20 cellular contexts compared by ENCODE assay signal in the genomic region with DNA sequence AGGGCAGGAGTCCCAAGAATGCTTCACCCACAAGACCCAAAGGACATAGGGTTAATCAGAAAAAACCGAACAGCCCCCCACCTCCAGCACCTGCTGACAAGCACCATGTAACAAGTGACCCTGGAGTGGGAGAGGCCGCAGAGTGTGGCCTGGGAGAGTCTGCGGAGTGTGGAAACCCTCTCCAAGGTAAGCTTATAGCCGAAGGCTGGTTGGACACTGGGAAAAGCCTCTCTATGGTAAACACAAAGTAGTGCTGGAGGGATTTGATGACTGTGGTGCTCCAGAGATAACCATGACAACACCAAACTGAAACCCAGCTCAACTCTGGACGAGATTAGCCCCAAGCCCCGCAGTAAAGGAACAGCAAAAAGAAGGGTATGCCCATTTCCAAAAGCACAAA. TPM values are rescaled to one million over a fixed set of nuclear protein-coding genes. Genes with fewer than 3 reads are reported as not detected.
DNase-seq lines count a peak whose midpoint lies in the region; ATAC-seq, FAIRE-seq and TF ChIP-seq lines count a peak whose summit lies in the region.
"Had no signal": no experiment of that assay in that cellular context is flagged by ENCODE, and none has a peak within 500 bp of the region (broad histone marks: within the 10 kb centered on the region; RNA-seq: fewer than 3 reads in every experiment).

No MANE protein-coding gene starts in this region.

- peak; percentile 45 for DNase-seq in activated CD4-positive, alpha-beta T cell treated with anti-CD3 and anti-CD28 coated beads, Interleukin-2, amount 10 ng/mL, durations not matched to agents 24 days and 14 days
- no peak for DNase-seq in activated CD4-positive, alpha-beta T cell treated with anti-CD3 and anti-CD28 coated beads, Interleukin-2, amount 50 U/mL, for 4 hours
- DNase-seq in K562 (ENCODE audit: extremely low read depth in 1 of 4, low spot score in 3 of 4) = peak in 1 of 4 experiments; percentile 2
- DNase-seq in islet precursor cell = peak; percentile 40
- DNase-seq in sigmoid colon = peak; percentile 14
- DNase-seq in NOMO-1 treated with dmso at 0.1 percent for 144 hours (lab: John Stamatoyannopoulos, UW; ENCODE audit: unreplicated experiment) = no peak
- no peak for DNase-seq in GM10266 (ENCODE audit: extremely low spot score)
- no peak for DNase-seq in OCI-M1 (lab: John Stamatoyannopoulos, UW)
- DNase-seq: Calu3; CD4-positive, alpha-beta T cell; DMS 273 treated with DMSO at 0.1 percent for 48 hours; H9 had no signal

- H3K4me1 ChIP-seq in K562 (replicated peaks in 1 of 2; ENCODE audit: control insufficient read depth in 2 of 2, insufficient read depth in 2 of 2, low read length in 2 of 2) = peaks cover 0 to 7% of the 10 kb centered on the region in 2 experiments; a peak in 3 of 5 replicates
- H3K4me1 ChIP-seq in sigmoid colon = no peaks in the 10 kb centered on the region

- no peak overlapping the region for H3K4me3 Mint-ChIP-seq in activated CD4-positive, alpha-beta T cell treated with anti-CD3 and anti-CD28 coated beads, Interleukin-2, amount 10 ng/mL, durations not matched to agents 24 days and 14 days
- H3K4me3 Mint-ChIP-seq: CD4-positive, alpha-beta T cell; GM23338; H9 had no signal

- TF ChIP-seq RAD21 in K562 (CRISPR knock-in tag; conservative IDR thresholded peaks at IDR 0.05 in 1 of 2, IDR thresholded peaks at IDR 0.05 in 1 of 2) = no peak

- CTCF ChIA-PET in K562 (lab: Yijun Ruan, JAX; ENCODE audit: low intra/inter-chr PET ratio) = no interaction called here

- TF ChIP-seq CTCF in K562 (IDR thresholded peaks at IDR 0.05 in 2 of 3, conservative IDR thresholded peaks at IDR 0.05 in 1 of 3; ENCODE audit: insufficient read depth in 2 of 3, low read depth in 1 of 3, low read length in 3 of 3) = no peak
- TF ChIP-seq CTCF in sigmoid colon (IDR thresholded peaks at IDR 0.05) = no peak
- no peak for TF ChIP-seq CTCF in GM10266 (IDR thresholded peaks at IDR 0.05; ENCODE audit: control insufficient read depth, insufficient read depth, low read depth, missing control alignments)

- in situ Hi-C loops in K562 (cut with MboI) = no loop called here

- no peak for TF ChIP-seq POLR2A in K562 (conservative IDR thresholded peaks at IDR 0.05)
- TF ChIP-seq POLR2A in sigmoid colon (IDR thresholded peaks at IDR 0.05) = no peak

- no peak overlapping the region for H2AFZ ChIP-seq in K562 (ENCODE audit: low read depth, low read length)
- H2AFZ ChIP-seq: GM23338 had no signal

- H3K4me3 ChIP-seq in K562 (no peak overlapping the region), sigmoid colon (no peak overlapping the region)
- H3K4me3 ChIP-seq: GM23338 had no signal

- FAIRE-seq in K562 (lab: Jason Lieb, UNC) = no peak
- FAIRE-seq: GM12891 had no signal

- intact Hi-C loops in activated CD4-positive, alpha-beta T cell treated with anti-CD3 and anti-CD28 coated beads, Interleukin-2, amount 10 ng/mL, durations not matched to agents 24 days and 14 days (cut with micrococcal nuclease) = no loop called here
- intact Hi-C loops in K562 (cut with micrococcal nuclease) = no loop called here
- intact Hi-C loops in sigmoid colon (cut with DNase I) = no loop called here

- 21% methylated on average over 5 of the region's 6 CpGs for WGBS in K562 (ENCODE audit: insufficient coverage, low coverage, missing lambda C conversion rate)
- 94 to 95% methylated on average over 6 of the region's 6 CpGs for WGBS in sigmoid colon, 2 donors

- no peak for ATAC-seq in K562
- ATAC-seq: GM23338 had no signal

- no peaks in the 10 kb centered on the region for H3K9me1 ChIP-seq in K562 (ENCODE audit: control insufficient read depth, insufficient read depth, low read length)

- POLR2A ChIA-PET in K562 (lab: Yijun Ruan, JAX) = interaction anchor here (0.7 kb wide), 1 partner anchor 10 kb away, joined by 3 read pairs; no protein-coding TSS in a partner anchor

- H3K27ac Mint-ChIP-seq in activated CD4-positive, alpha-beta T cell treated with anti-CD3 and anti-CD28 coated beads, Interleukin-2, amount 10 ng/mL, durations not matched to agents 24 days and 14 days = no peak overlapping the region
- H3K27ac Mint-ChIP-seq: CD4-positive, alpha-beta T cell; GM23338; H9 had no signal

- no peaks in the 10 kb centered on the region for H3K36me3 ChIP-seq in K562 (ENCODE audit: control insufficient read depth, insufficient read depth, low read length)
- no peaks in the 10 kb centered on the region for H3K36me3 ChIP-seq in sigmoid colon

- no peak overlapping the region for H3K9ac ChIP-seq in K562 (ENCODE audit: insufficient read depth in 1 of 2, low read depth in 2 of 2, low read length in 2 of 2)

- no peaks in the 10 kb centered on the region for H3K4me1 Mint-ChIP-seq in activated CD4-positive, alpha-beta T cell treated with anti-CD3 and anti-CD28 coated beads, Interleukin-2, amount 10 ng/mL, durations not matched to agents 24 days and 14 days
- H3K4me1 Mint-ChIP-seq: GM23338, H9 had no signal

- no peaks in the 10 kb centered on the region for H3K36me3 Mint-ChIP-seq in activated CD4-positive, alpha-beta T cell treated with anti-CD3 and anti-CD28 coated beads, Interleukin-2, amount 10 ng/mL, durations not matched to agents 24 days and 14 days (ENCODE audit: low read depth)

- TF ChIP-seq EP300 in K562 (IDR thresholded peaks at IDR 0.05; ENCODE audit: low read length) (no peak), sigmoid colon (IDR thresholded peaks at IDR 0.05) (no peak)

- peaks cover 2% of the 10 kb centered on the region for H3K27me3 Mint-ChIP-seq in activated CD4-positive, alpha-beta T cell treated with anti-CD3 and anti-CD28 coated beads, Interleukin-2, amount 10 ng/mL, durations not matched to agents 24 days and 14 days

- no peak overlapping the region for H3K4me2 ChIP-seq in K562 (ENCODE audit: insufficient read depth, low read length)
- H3K4me2 ChIP-seq: GM23338 had no signal

- H3K27ac ChIP-seq in K562 (ENCODE audit: extremely low read depth, low read depth, low read length) (no peak overlapping the region), sigmoid colon (no peak overlapping the region)
- H3K27ac ChIP-seq: 22Rv1, HL-60 had no signal

- peaks cover 4% of the 10 kb centered on the region; the same call in 1 of the 2 replicates for H4K20me1 ChIP-seq in K562 (replicated peaks; ENCODE audit: control insufficient read depth, insufficient read depth, low read length)

- no TSS peak for BruUV-seq in K562 (replicated peaks; lab: Mats Ljungman, UMichigan)

- H3K27me3 ChIP-seq in K562 (ENCODE audit: control insufficient read depth in 2 of 2, insufficient read depth in 2 of 2, low read length in 2 of 2) = peaks cover 4 to 48% of the 10 kb centered on the region in 2 experiments; a peak in 4 of 5 replicates
- H3K27me3 ChIP-seq in sigmoid colon = no peaks in the 10 kb centered on the region

- H3K9me3 Mint-ChIP-seq in activated CD4-positive, alpha-beta T cell treated with anti-CD3 and anti-CD28 coated beads, Interleukin-2, amount 10 ng/mL, durations not matched to agents 24 days and 14 days = no peaks in the 10 kb centered on the region
- H3K9me3 Mint-ChIP-seq: CD4-positive, alpha-beta T cell; GM23338 had no signal

- no peaks in the 10 kb centered on the region for H3K79me2 ChIP-seq in K562 (ENCODE audit: control insufficient read depth, insufficient read depth, low read length)

- H3K9me3 ChIP-seq in K562 (replicated peaks; ENCODE audit: control insufficient read depth, insufficient read depth, low read depth, low read length) = no peaks in the 10 kb centered on the region
- H3K9me3 ChIP-seq in sigmoid colon = no peaks in the 10 kb centered on the region

RNA-seq across cellular contexts. Expression of a gene that starts 19.2 kb away (rescaled TPM):
- total RNA-seq in activated CD4-positive, alpha-beta T cell treated with anti-CD3 and anti-CD28 coated beads, Interleukin-2, amount 10 ng/mL, durations not matched to agents 24 days and 14 days = 0.62 and 0.96 TPM in 2 replicates
- 0.25 and 0.30 TPM in 2 replicates for total RNA-seq in K562 (2011; cell fraction: chromatin; rRNA removed; ENCODE audit: low replicate concordance)
- 0.79 and 0.83 TPM in 2 replicates for total RNA-seq in K562 (2011; cell fraction: nucleolus; rRNA removed)
- total RNA-seq in K562 (2011; cell fraction: nucleoplasm; rRNA removed) = 0.22 and 0.31 TPM in 2 replicates
- total RNA-seq in K562 (2014; rRNA removed) (1.4 and 1.7 TPM in 2 replicates), K562 (2014; rRNA removed; fragmentation: Illumina TruSeq; extraction: Trizol) (0.11 TPM in 1 of 2 replicates, not detected in the other), K562 (2015; rRNA removed; fragmentation: Illumina TruSeq; extraction: Trizol) (0.36 and 0.53 TPM in 2 replicates), K562 (2021) (1.1 and 1.2 TPM in 2 replicates), sigmoid colon (under 1 TPM in 2 of 4 donors, not detected in 2; 0.28 to 0.33 TPM)
- polyA plus RNA-seq in K562 (2011; rRNA removed) (0.07 and 0.15 TPM in 2 replicates), K562 (2014; fragmentation: Illumina TruSeq; extraction: Trizol) (0.12 and 0.26 TPM in 2 replicates), K562 (2014; fragmentation: Nextera tagmentation; extraction: Ambion mirVana) (not detected), K562 (2014; rRNA removed) (0.76 and 1.4 TPM in 2 replicates), sigmoid colon (1 to 10 TPM; 1.2 to 4.8 (median 1.4) TPM)
- polyA plus RNA-seq in K562 (2011; cell fraction: cytosol; rRNA removed) = 0.15 and 1.7 TPM in 2 replicates
- polyA plus RNA-seq in K562 (2011; cell fraction: nucleus; rRNA removed) = 0.13 and 0.40 TPM in 2 replicates
- 0.93 and 1.0 TPM in 2 replicates for polyA plus RNA-seq in K562 (2012)
- polyA minus RNA-seq in K562 (2011; rRNA and poly(A)+ RNA removed) = not detected in 2 replicates
- not detected in 2 replicates for polyA minus RNA-seq in K562 (2011; cell fraction: cytosol; rRNA and poly(A)+ RNA removed)
- polyA minus RNA-seq in K562 (2011; cell fraction: nucleus; rRNA and poly(A)+ RNA removed) = 0.22 and 0.27 TPM in 2 replicates
- total RNA-seq: A673; Calu3; CD4-positive, alpha-beta T cell; Daoy; G401 had no signal
- polyA plus RNA-seq: BJ had no signal

RNA-seq across cellular contexts. Expression of a gene that starts 50.6 kb away (rescaled TPM):
- 2.4 and 2.6 TPM in 2 replicates for total RNA-seq in activated CD4-positive, alpha-beta T cell treated with anti-CD3 and anti-CD28 coated beads, Interleukin-2, amount 10 ng/mL, durations not matched to agents 24 days and 14 days
- total RNA-seq in K562 (2011; cell fraction: chromatin; rRNA removed; ENCODE audit: low replicate concordance) = 1.6 and 4.7 TPM in 2 replicates
- total RNA-seq in K562 (2011; cell fraction: nucleolus; rRNA removed) = 2.4 and 3.5 TPM in 2 replicates
- 1.5 and 3.1 TPM in 2 replicates for total RNA-seq in K562 (2011; cell fraction: nucleoplasm; rRNA removed)
- total RNA-seq in K562 (2014; rRNA removed) (1.3 and 2.0 TPM in 2 replicates), K562 (2014; rRNA removed; fragmentation: Illumina TruSeq; extraction: Trizol) (0.64 and 0.65 TPM in 2 replicates), K562 (2015; rRNA removed; fragmentation: Illumina TruSeq; extraction: Trizol) (2.3 and 2.5 TPM in 2 replicates), K562 (2021) (2.1 and 2.6 TPM in 2 replicates), sigmoid colon (under 1 TPM in 2 of 4 donors, not detected in 2; 0.68 to 0.71 TPM)
- polyA plus RNA-seq in K562 (2011; rRNA removed) (1.2 and 2.1 TPM in 2 replicates), K562 (2014; fragmentation: Illumina TruSeq; extraction: Trizol) (1.0 and 1.3 TPM in 2 replicates), K562 (2014; fragmentation: Nextera tagmentation; extraction: Ambion mirVana) (under 1 TPM; 0.10 to 0.15 TPM), K562 (2014; rRNA removed) (2.0 and 2.1 TPM in 2 replicates), sigmoid colon (1 to 10 TPM in 1 of 3 donors, not detected in 2; 6.2 TPM)
- 0.91 and 2.0 TPM in 2 replicates for polyA plus RNA-seq in K562 (2011; cell fraction: cytosol; rRNA removed)
- 5.5 and 14.3 TPM in 2 replicates for polyA plus RNA-seq in K562 (2011; cell fraction: nucleus; rRNA removed)
- polyA plus RNA-seq in K562 (2012) = 4.3 and 4.5 TPM in 2 replicates
- 0.99 and 1.0 TPM in 2 replicates for polyA minus RNA-seq in K562 (2011; rRNA and poly(A)+ RNA removed)
- 1.4 TPM in 1 of 2 replicates, not detected in the other for polyA minus RNA-seq in K562 (2011; cell fraction: cytosol; rRNA and poly(A)+ RNA removed)
- polyA minus RNA-seq in K562 (2011; cell fraction: nucleus; rRNA and poly(A)+ RNA removed) = 2.4 and 3.4 TPM in 2 replicates
- total RNA-seq: A673, Calu3, G401, GM23338, H9 had no signal
- polyA plus RNA-seq: BJ, GM23338 had no signal

RNA-seq across cellular contexts. Expression of a gene that starts 50.7 kb away (rescaled TPM):
- total RNA-seq in activated CD4-positive, alpha-beta T cell treated with anti-CD3 and anti-CD28 coated beads, Interleukin-2, amount 10 ng/mL, durations not matched to agents 24 days and 14 days = 2.4 and 2.6 TPM in 2 replicates
- 8.4 and 16.2 TPM in 2 replicates for total RNA-seq in K562 (2011; cell fraction: chromatin; rRNA removed; ENCODE audit: low replicate concordance)
- 7.1 and 8.5 TPM in 2 replicates for total RNA-seq in K562 (2011; cell fraction: nucleolus; rRNA removed)
- total RNA-seq in K562 (2011; cell fraction: nucleoplasm; rRNA removed) = 4.3 and 5.9 TPM in 2 replicates
- total RNA-seq in K562 (2014; rRNA removed) = 3.0 and 3.4 TPM in 2 replicates
- 0.86 and 1.4 TPM in 2 replicates for total RNA-seq in K562 (2014; rRNA removed; fragmentation: Illumina TruSeq; extraction: Trizol)
- 2.6 TPM in 2 replicates for total RNA-seq in K562 (2015; rRNA removed; fragmentation: Illumina TruSeq; extraction: Trizol)
- 4.8 and 5.9 TPM in 2 replicates for total RNA-seq in K562 (2021)
- 4.2 and 9.4 TPM in 2 replicates for polyA plus RNA-seq in K562 (2011; rRNA removed)
- 4.4 and 6.2 TPM in 2 replicates for polyA plus RNA-seq in K562 (2011; cell fraction: cytosol; rRNA removed)
- 68.0 and 78.0 TPM in 2 replicates for polyA plus RNA-seq in K562 (2011; cell fraction: nucleus; rRNA removed)
- polyA plus RNA-seq in K562 (2012) = 8.2 and 19.1 TPM in 2 replicates
- 0.79 and 2.8 TPM in 2 replicates for polyA plus RNA-seq in K562 (2014; fragmentation: Illumina TruSeq; extraction: Trizol)
- under 1 TPM; 0.21 to 0.57 TPM for polyA plus RNA-seq in K562 (2014; fragmentation: Nextera tagmentation; extraction: Ambion mirVana)
- 3.3 and 7.3 TPM in 2 replicates for polyA plus RNA-seq in K562 (2014; rRNA removed)
- polyA minus RNA-seq in K562 (2011; rRNA and poly(A)+ RNA removed) = 0.77 and 0.90 TPM in 2 replicates
- polyA minus RNA-seq in K562 (2011; cell fraction: cytosol; rRNA and poly(A)+ RNA removed) = 1.4 and 3.4 TPM in 2 replicates
- polyA minus RNA-seq in K562 (2011; cell fraction: nucleus; rRNA and poly(A)+ RNA removed) = 10.0 and 10.3 TPM in 2 replicates
- 1 to 10 TPM in 2 of 4 donors, under 1 TPM in 2; 0.81 to 5.3 (median 0.95) TPM for total RNA-seq in sigmoid colon
- 1 to 10 TPM in 1 of 3 donors, not detected in 2; 4.6 TPM for polyA plus RNA-seq in sigmoid colon
- total RNA-seq: A673, Calu3, Daoy, G401, GM23338, H9 had no signal
- polyA plus RNA-seq: GM23338 had no signal

Comparison
In these comparisons a context has a peak if more than half of its experiments do, and no peak if none do; other contexts are left out.
1. DNase-seq: peak in activated CD4-positive, alpha-beta T cell treated with anti-CD3 and anti-CD28 coated beads, Interleukin-2, amount 10 ng/mL, durations not matched to agents 24 days and 14 days (single experiment), islet precursor cell (single experiment) and sigmoid colon (single experiment); none in activated CD4-positive, alpha-beta T cell treated with anti-CD3 and anti-CD28 coated beads, Interleukin-2, amount 50 U/mL, for 4 hours (0 of 2), NOMO-1 treated with dmso at 0.1 percent for 144 hours (single experiment), GM10266 (single experiment) and OCI-M1 (single experiment).